In genomic region chr12:100368066-100368465, GRCh38 we compare ENCODE assay signal across 9 cellular contexts. TPM values are rescaled to one million over a fixed set of nuclear protein-coding genes. Genes with fewer than 3 reads are reported as not detected.
"Had no signal": no experiment of that assay in that cellular context is flagged by ENCODE, and none has a peak within 500 bp of the region (broad histone marks: within the 10 kb centered on the region; RNA-seq: fewer than 3 reads in every experiment).

No MANE protein-coding gene starts in this region.

- DNase-seq: GM23248, H9, HCEC 1CT, IMR-90 had no signal

- H3K27ac ChIP-seq: GM23248 had no signal

- FAIRE-seq: H1, H54, HTR-8/SVneo, K562 had no signal

- H3K4me3 Mint-ChIP-seq: H9 had no signal

- H2AFZ ChIP-seq: GM23248 had no signal

- H3K9ac ChIP-seq: GM23248 had no signal

- H3K4me3 ChIP-seq: GM23248, K562 had no signal

- H3K27ac Mint-ChIP-seq: H9 had no signal

- ATAC-seq: K562 had no signal

RNA-seq across cellular contexts. Expression of gene SLC17A8, which starts 11.2 kb away (rescaled TPM):
- total RNA-seq: GM23248, H9, HT-29, IMR-90, K562 had no signal
- polyA plus RNA-seq: GM23248, IMR-90 had no signal
